Comparison of ENCODE assay signal across 8 cellular contexts in the genomic region with DNA sequence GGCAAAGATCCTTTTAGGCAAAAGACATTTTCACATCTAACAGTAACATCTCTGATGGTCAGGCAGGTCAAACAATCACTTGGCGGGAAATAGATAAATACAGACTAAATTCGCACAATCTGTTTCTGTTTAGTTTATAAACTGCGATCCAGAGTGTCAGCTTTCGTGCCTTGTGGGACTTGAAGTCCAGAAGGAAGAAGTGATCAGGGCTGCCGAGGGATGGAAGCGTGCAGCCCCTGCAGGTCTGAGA. TPM values are rescaled to one million over a fixed set of nuclear protein-coding genes. Genes with fewer than 3 reads are reported as not detected.
DNase-seq lines count a peak whose midpoint lies in the region; ATAC-seq and TF ChIP-seq lines count a peak whose summit lies in the region.

No MANE protein-coding gene starts in this region.

- H3K27me3 ChIP-seq in breast epithelium: no peaks in the 10 kb centered on the region

- peak overlapping the region; percentile 44 to 95 for H3K27ac ChIP-seq in breast epithelium

- H3K9me3 ChIP-seq in breast epithelium: no peaks in the 10 kb centered on the region

- H3K4me1 ChIP-seq in breast epithelium: no peaks in the 10 kb centered on the region

- H3K4me3 ChIP-seq in breast epithelium: peak overlapping the region; percentile 63 to 87 (median 85)

- no peaks in the 10 kb centered on the region for H3K36me3 ChIP-seq in breast epithelium

- intact Hi-C loops in breast epithelium (cut with DNase I; ENCODE audit: low total_unique reads): no loop called here
- intact Hi-C loops in head of caudate nucleus (cut with DNase I): loop anchor here (10.0 kb wide), 1 partner anchor 421 kb away; a partner anchor contains a TSS

- TF ChIP-seq CTCF in breast epithelium (IDR thresholded peaks at IDR 0.05) (no peak), mesothelial cell of epicardium (IDR thresholded peaks at IDR 0.05; ENCODE audit: unreplicated experiment) (no peak)

- DNase-seq in stimulated activated naive CD8-positive, alpha-beta T cell treated with anti-CD3 and anti-CD28 coated beads, Interleukin-15, Interleukin-2, amounts not matched to agents 100 U/mL and 50 U/mL, for 24 hours: no peak
- no peak for DNase-seq in breast epithelium (ENCODE audit: low spot score in 2 of 2)
- DNase-seq in mesothelial cell of epicardium (ENCODE audit: low spot score in 2 of 2, unreplicated experiment in 2 of 2): no peak
- DNase-seq in head of caudate nucleus: no peak
- no peak for DNase-seq in DMS153 treated with DMSO at 0.1 percent for 48 hours (lab: John Stamatoyannopoulos, UW; ENCODE audit: unreplicated experiment)
- DNase-seq in pons (ENCODE audit: low spot score): no peak
- no peak for DNase-seq in amygdala (lab: John Stamatoyannopoulos, UW)

- TF ChIP-seq POLR2A in breast epithelium (IDR thresholded peaks at IDR 0.05): no peak

- no peaks in the 10 kb centered on the region for H3K9me3 Mint-ChIP-seq in stimulated activated naive CD8-positive, alpha-beta T cell treated with anti-CD3 and anti-CD28 coated beads, Interleukin-15, Interleukin-2, amounts not matched to agents 100 ng/mL and 50 ng/mL, for 24 hours
- no peaks in the 10 kb centered on the region for H3K9me3 Mint-ChIP-seq in mesothelial cell of epicardium

- peak overlapping the region; percentile 82 for H3K27ac Mint-ChIP-seq in stimulated activated naive CD8-positive, alpha-beta T cell treated with anti-CD3 and anti-CD28 coated beads, Interleukin-15, Interleukin-2, amounts not matched to agents 100 ng/mL and 50 ng/mL, for 24 hours
- H3K27ac Mint-ChIP-seq in mesothelial cell of epicardium: peak overlapping the region; percentile 78

- H3K27me3 Mint-ChIP-seq in stimulated activated naive CD8-positive, alpha-beta T cell treated with anti-CD3 and anti-CD28 coated beads, Interleukin-15, Interleukin-2, amounts not matched to agents 100 ng/mL and 50 ng/mL, for 24 hours: no peaks in the 10 kb centered on the region
- H3K27me3 Mint-ChIP-seq in mesothelial cell of epicardium (ENCODE audit: low read depth): peaks cover 3% of the 10 kb centered on the region

- peaks cover 24% of the 10 kb centered on the region for H3K4me1 Mint-ChIP-seq in stimulated activated naive CD8-positive, alpha-beta T cell treated with anti-CD3 and anti-CD28 coated beads, Interleukin-15, Interleukin-2, amounts not matched to agents 100 ng/mL and 50 ng/mL, for 24 hours (ENCODE audit: low read depth)
- H3K4me1 Mint-ChIP-seq in mesothelial cell of epicardium: peaks cover 15% of the 10 kb centered on the region

- no peaks in the 10 kb centered on the region for H3K36me3 Mint-ChIP-seq in stimulated activated naive CD8-positive, alpha-beta T cell treated with anti-CD3 and anti-CD28 coated beads, Interleukin-15, Interleukin-2, amounts not matched to agents 100 ng/mL and 50 ng/mL, for 24 hours (ENCODE audit: low read depth)
- no peaks in the 10 kb centered on the region for H3K36me3 Mint-ChIP-seq in mesothelial cell of epicardium

- H3K4me3 Mint-ChIP-seq in stimulated activated naive CD8-positive, alpha-beta T cell treated with anti-CD3 and anti-CD28 coated beads, Interleukin-15, Interleukin-2, amounts not matched to agents 100 ng/mL and 50 ng/mL, for 24 hours: peak overlapping the region; percentile 91
- H3K4me3 Mint-ChIP-seq in mesothelial cell of epicardium: peak overlapping the region; percentile 76

- ATAC-seq in stimulated activated naive CD8-positive, alpha-beta T cell treated with anti-CD3 and anti-CD28 coated beads, Interleukin-15, Interleukin-2, amounts not matched to agents 100 U/mL and 50 U/mL, for 24 hours: no peak

RNA-seq across cellular contexts. Expression of a gene that starts 0.2 kb away (rescaled TPM):
- total RNA-seq in breast epithelium: 1 to 10 TPM; 5.9 to 9.1 (median 7.5) TPM
- total RNA-seq in mesothelial cell of epicardium: 15.4 to 16.5 TPM (median 15.9 TPM) in 3 replicates

RNA-seq across cellular contexts. Expression of a gene that starts 16.8 kb away (rescaled TPM):
- 100 to 1,000 TPM in 2 of 3 donors, 10 to 100 TPM in 1; 52.2 to 136 (median 103) TPM for total RNA-seq in breast epithelium
- 57.8 to 64.5 TPM (median 58.2 TPM) in 3 replicates for total RNA-seq in mesothelial cell of epicardium
